1 cellular context compared by ENCODE assay signal in the genomic region with DNA sequence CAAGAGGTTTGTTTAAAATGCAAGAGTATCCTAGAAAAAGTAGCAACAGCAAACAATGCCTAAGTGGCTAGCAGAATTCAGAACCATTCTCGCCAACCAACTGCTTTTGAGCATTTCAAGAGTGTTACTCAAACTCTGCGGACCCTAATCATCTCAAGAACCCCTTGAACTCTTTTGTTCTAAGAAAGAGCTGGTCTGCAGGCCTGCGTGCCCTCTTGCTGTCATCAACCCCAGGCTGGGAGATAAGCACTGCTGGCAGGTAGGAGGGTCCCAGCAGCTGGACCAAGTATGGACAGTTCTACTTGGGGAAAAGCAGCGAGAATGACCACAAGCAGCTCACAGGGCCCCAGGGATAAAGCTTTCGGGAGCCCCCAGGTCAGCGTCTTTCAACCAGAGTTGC.
TF ChIP-seq lines count a peak whose summit lies in the region.

No MANE protein-coding gene starts in this region.

TF ChIP-seq in GM23338, 12 proteins besides CTCF, POLR2A, EP300 and RAD21 (continued from another document):
- TF ChIP-seq, protein P1, sequence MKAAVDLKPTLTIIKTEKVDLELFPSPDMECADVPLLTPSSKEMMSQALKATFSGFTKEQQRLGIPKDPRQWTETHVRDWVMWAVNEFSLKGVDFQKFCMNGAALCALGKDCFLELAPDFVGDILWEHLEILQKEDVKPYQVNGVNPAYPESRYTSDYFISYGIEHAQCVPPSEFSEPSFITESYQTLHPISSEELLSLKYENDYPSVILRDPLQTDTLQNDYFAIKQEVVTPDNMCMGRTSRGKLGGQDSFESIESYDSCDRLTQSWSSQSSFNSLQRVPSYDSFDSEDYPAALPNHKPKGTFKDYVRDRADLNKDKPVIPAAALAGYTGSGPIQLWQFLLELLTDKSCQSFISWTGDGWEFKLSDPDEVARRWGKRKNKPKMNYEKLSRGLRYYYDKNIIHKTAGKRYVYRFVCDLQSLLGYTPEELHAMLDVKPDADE (IDR thresholded peaks at IDR 0.05), result no peak
- TF ChIP-seq, protein P2, sequence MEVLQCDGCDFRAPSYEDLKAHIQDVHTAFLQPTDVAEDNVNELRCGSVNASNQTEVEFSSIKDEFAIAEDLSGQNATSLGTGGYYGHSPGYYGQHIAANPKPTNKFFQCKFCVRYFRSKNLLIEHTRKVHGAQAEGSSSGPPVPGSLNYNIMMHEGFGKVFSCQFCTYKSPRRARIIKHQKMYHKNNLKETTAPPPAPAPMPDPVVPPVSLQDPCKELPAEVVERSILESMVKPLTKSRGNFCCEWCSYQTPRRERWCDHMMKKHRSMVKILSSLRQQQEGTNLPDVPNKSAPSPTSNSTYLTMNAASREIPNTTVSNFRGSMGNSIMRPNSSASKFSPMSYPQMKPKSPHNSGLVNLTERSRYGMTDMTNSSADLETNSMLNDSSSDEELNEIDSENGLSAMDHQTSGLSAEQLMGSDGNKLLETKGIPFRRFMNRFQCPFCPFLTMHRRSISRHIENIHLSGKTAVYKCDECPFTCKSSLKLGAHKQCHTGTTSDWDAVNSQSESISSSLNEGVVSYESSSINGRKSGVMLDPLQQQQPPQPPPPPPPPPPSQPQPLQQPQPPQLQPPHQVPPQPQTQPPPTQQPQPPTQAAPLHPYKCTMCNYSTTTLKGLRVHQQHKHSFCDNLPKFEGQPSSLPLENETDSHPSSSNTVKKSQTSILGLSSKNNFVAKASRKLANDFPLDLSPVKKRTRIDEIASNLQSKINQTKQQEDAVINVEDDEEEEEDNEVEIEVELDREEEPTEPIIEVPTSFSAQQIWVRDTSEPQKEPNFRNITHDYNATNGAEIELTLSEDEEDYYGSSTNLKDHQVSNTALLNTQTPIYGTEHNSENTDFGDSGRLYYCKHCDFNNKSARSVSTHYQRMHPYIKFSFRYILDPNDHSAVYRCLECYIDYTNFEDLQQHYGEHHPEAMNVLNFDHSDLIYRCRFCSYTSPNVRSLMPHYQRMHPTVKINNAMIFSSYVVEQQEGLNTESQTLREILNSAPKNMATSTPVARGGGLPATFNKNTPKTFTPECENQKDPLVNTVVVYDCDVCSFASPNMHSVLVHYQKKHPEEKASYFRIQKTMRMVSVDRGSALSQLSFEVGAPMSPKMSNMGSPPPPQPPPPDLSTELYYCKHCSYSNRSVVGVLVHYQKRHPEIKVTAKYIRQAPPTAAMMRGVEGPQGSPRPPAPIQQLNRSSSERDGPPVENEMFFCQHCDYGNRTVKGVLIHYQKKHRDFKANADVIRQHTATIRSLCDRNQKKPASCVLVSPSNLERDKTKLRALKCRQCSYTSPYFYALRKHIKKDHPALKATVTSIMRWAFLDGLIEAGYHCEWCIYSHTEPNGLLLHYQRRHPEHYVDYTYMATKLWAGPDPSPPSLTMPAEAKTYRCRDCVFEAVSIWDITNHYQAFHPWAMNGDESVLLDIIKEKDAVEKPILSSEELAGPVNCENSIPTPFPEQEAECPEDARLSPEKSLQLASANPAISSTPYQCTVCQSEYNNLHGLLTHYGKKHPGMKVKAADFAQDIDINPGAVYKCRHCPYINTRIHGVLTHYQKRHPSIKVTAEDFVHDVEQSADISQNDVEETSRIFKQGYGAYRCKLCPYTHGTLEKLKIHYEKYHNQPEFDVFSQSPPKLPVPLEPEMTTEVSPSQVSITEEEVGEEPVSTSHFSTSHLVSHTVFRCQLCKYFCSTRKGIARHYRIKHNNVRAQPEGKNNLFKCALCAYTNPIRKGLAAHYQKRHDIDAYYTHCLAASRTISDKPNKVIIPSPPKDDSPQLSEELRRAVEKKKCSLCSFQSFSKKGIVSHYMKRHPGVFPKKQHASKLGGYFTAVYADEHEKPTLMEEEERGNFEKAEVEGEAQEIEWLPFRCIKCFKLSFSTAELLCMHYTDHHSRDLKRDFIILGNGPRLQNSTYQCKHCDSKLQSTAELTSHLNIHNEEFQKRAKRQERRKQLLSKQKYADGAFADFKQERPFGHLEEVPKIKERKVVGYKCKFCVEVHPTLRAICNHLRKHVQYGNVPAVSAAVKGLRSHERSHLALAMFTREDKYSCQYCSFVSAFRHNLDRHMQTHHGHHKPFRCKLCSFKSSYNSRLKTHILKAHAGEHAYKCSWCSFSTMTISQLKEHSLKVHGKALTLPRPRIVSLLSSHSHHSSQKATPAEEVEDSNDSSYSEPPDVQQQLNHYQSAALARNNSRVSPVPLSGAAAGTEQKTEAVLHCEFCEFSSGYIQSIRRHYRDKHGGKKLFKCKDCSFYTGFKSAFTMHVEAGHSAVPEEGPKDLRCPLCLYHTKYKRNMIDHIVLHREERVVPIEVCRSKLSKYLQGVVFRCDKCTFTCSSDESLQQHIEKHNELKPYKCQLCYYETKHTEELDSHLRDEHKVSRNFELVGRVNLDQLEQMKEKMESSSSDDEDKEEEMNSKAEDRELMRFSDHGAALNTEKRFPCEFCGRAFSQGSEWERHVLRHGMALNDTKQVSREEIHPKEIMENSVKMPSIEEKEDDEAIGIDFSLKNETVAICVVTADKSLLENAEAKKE (CRISPR knock-in tag; IDR thresholded peaks at IDR 0.05), result no peak
- TF ChIP-seq EZH2 (IDR thresholded peaks at IDR 0.05; ENCODE audit: low read depth, unreplicated experiment), result no peak
- no peak for TF ChIP-seq EZH2phosphoT487 (IDR thresholded peaks at IDR 0.05; ENCODE audit: unreplicated experiment)
- TF ChIP-seq POLR2AphosphoS5 (IDR thresholded peaks at IDR 0.05; ENCODE audit: low read depth), result no peak
TF ChIP-seq in GM23338: peak in this region for 0.
